In the genomic region with DNA sequence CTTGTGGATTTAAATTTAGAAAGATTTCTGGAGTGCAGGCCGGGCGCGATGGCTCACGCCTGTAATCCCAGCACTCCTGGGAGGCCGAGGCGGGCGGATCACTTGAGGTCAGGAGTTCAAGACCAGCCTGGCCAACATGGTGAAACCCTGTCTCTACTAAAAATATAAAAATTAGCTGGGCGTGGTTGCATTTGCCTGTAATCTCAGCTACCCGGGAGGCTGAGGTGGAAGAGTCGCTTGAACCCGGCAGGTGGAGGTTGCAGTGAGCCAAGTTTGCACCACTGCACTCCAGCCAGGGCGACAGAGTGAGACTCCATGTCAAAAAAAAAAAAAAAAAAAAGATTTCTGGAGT, we compare ENCODE assay signal across 9 cellular contexts. TPM values are rescaled to one million over a fixed set of nuclear protein-coding genes. Genes with fewer than 3 reads are reported as not detected.
DNase-seq lines count a peak whose midpoint lies in the region; ATAC-seq and TF ChIP-seq lines count a peak whose summit lies in the region.
"Not testable (repeated sequence)": the region's sequence is repeated elsewhere in the genome, so short reads cannot be mapped to it uniquely, and the experiment has no call there.
"Had no signal": no experiment of that assay in that cellular context is flagged by ENCODE, and none has a peak within 500 bp of the region (broad histone marks: within the 10 kb centered on the region; RNA-seq: fewer than 3 reads in every experiment).

No MANE protein-coding gene starts in this region.

- H3K79me2 ChIP-seq in SU-DHL-6 (ENCODE audit: insufficient read depth, low read length): peaks cover 64% of the 10 kb centered on the region

- not testable (repeated sequence) for H3K27me3 Mint-ChIP-seq in activated naive CD8-positive, alpha-beta T cell treated with anti-CD3 and anti-CD28 coated beads, Interleukin-2, amount 10 ng/mL, durations not matched to agents 7 days and 5 days; endothelial cell (ENCODE audit: unreplicated experiment); nephron progenitor cell (ENCODE audit: low read depth, poor library complexity); stimulated activated naive B cell treated with anti-CD40 and anti-IgM and Interleukin-4, amounts not matched to agents 10 μg/mL and 1 μg/mL and 100 μg/mL, for 72 hours

- not testable (repeated sequence) for ATAC-seq in activated naive CD8-positive, alpha-beta T cell treated with anti-CD3 and anti-CD28 coated beads, Interleukin-2, amount 10 ng/mL, durations not matched to agents 7 days and 5 days (ENCODE audit: low read depth); stimulated activated naive B cell treated with anti-CD40 and anti-IgM and Interleukin-4, amounts not matched to agents 10 μg/mL and 1 μg/mL and 100 μg/mL, for 72 hours (replicated peaks)

- H3K27me3 ChIP-seq in BE2C; HL-60 (ENCODE audit: insufficient read depth, poor library complexity, severe bottlenecking); SU-DHL-6 (ENCODE audit: low read length); iPS-20b (ENCODE audit: insufficient read depth, low read length): not testable (repeated sequence)

- not testable (repeated sequence) for H3K4me1 ChIP-seq in BE2C
- H3K4me1 ChIP-seq in iPS-20b (ENCODE audit: insufficient read depth, low read length): peaks cover 16% of the 10 kb centered on the region

- not testable (repeated sequence) for H3F3A ChIP-seq in SU-DHL-6 (ENCODE audit: insufficient read depth)

- peak overlapping the region; percentile 98 for H3K4me3 ChIP-seq in BE2C (ENCODE audit: low read depth, low read length)
- peak overlapping the region; percentile 59 for H3K4me3 ChIP-seq in HL-60 (replicated peaks; ENCODE audit: insufficient read depth, low read length)
- peak overlapping the region; percentile 72 for H3K4me3 ChIP-seq in SU-DHL-6 (ENCODE audit: insufficient read depth, low read length, poor library complexity, severe bottlenecking)
- peak overlapping the region; percentile 99 for H3K4me3 ChIP-seq in iPS-20b (ENCODE audit: low read length)

- H3K9me3 ChIP-seq in BE2C; SU-DHL-6 (ENCODE audit: insufficient read depth, low read length); iPS-20b (ENCODE audit: insufficient read depth, low read depth, low read length): not testable (repeated sequence)

- POLR2A ChIA-PET in activated naive CD8-positive, alpha-beta T cell treated with anti-CD3 and anti-CD28 coated beads, Interleukin-2, amount 10 ng/mL, durations not matched to agents 7 days and 5 days (lab: Charles Lee): interaction anchor here (0.6 to 3.2 kb wide), 4 partner anchors 28 to 678 kb away, joined by 3 to 30 read pairs (median 3); a partner anchor contains a TSS

- H3K4me1 Mint-ChIP-seq in activated naive CD8-positive, alpha-beta T cell treated with anti-CD3 and anti-CD28 coated beads, Interleukin-2, amount 10 ng/mL, durations not matched to agents 7 days and 5 days: peaks cover 46% of the 10 kb centered on the region
- H3K4me1 Mint-ChIP-seq in endothelial cell (ENCODE audit: unreplicated experiment) (peaks cover 33% of the 10 kb centered on the region), nephron progenitor cell (peaks cover 48% of the 10 kb centered on the region)
- peaks cover 34 to 51% of the 10 kb centered on the region in 2 donors for H3K4me1 Mint-ChIP-seq in stimulated activated naive B cell treated with anti-CD40 and anti-IgM and Interleukin-4, amounts not matched to agents 10 μg/mL and 1 μg/mL and 100 μg/mL, for 72 hours

- H4K20me1 ChIP-seq in SU-DHL-6 (ENCODE audit: low read depth, low read length): peaks cover 13% of the 10 kb centered on the region; the same call in 1 of the 2 replicates

- H3K27ac ChIP-seq in HL-60 (replicated peaks): 0 out of 2 replicates have a peak overlapping the region, but pooled peaks have one; percentile 93
- H3K27ac ChIP-seq in SU-DHL-6 (ENCODE audit: low read depth, low read length); iPS-20b (ENCODE audit: low read length): not testable (repeated sequence)

- TF ChIP-seq CTCF in BE2C (IDR thresholded peaks at IDR 0.05; ENCODE audit: low read depth, low read length); HL-60 (IDR thresholded peaks at IDR 0.05; ENCODE audit: insufficient read depth, low read length); SU-DHL-6 (IDR thresholded peaks at IDR 0.05; ENCODE audit: insufficient read depth, low read length, poor library complexity, severe bottlenecking); endothelial cell (IDR thresholded peaks at IDR 0.05; ENCODE audit: unreplicated experiment); nephron progenitor cell (IDR thresholded peaks at IDR 0.05): not testable (repeated sequence)

- peak overlapping the region; percentile 94 for H3K27ac Mint-ChIP-seq in activated naive CD8-positive, alpha-beta T cell treated with anti-CD3 and anti-CD28 coated beads, Interleukin-2, amount 10 ng/mL, durations not matched to agents 7 days and 5 days
- H3K27ac Mint-ChIP-seq in endothelial cell (ENCODE audit: unreplicated experiment): peak overlapping the region; percentile 96
- H3K27ac Mint-ChIP-seq in nephron progenitor cell: peak overlapping the region; percentile 97
- H3K27ac Mint-ChIP-seq in stimulated activated naive B cell treated with anti-CD40 and anti-IgM and Interleukin-4, amounts not matched to agents 10 μg/mL and 1 μg/mL and 100 μg/mL, for 72 hours: peak overlapping the region; percentile 94

- peak overlapping the region; percentile 90 for H3K9ac ChIP-seq in SU-DHL-6 (ENCODE audit: low read length)
- peak overlapping the region; percentile 98; the same call in 1 of the 2 replicates for H3K9ac ChIP-seq in iPS-20b (ENCODE audit: low read depth, low read length)

- DNase-seq in BE2C; HL-60 (ENCODE audit: low read depth in 1 of 2, low spot score in 1 of 2); activated naive CD8-positive, alpha-beta T cell treated with anti-CD3 and anti-CD28 coated beads, Interleukin-2, amount 10 ng/mL, durations not matched to agents 7 days and 5 days; endothelial cell (ENCODE audit: low spot score); nephron progenitor cell; stimulated activated naive B cell treated with anti-CD40 and anti-IgM and Interleukin-4, amounts not matched to agents 10 μg/mL and 1 μg/mL and 100 μg/mL, for 72 hours: not testable (repeated sequence)

- peaks cover 12% of the 10 kb centered on the region for H3K36me3 Mint-ChIP-seq in activated naive CD8-positive, alpha-beta T cell treated with anti-CD3 and anti-CD28 coated beads, Interleukin-2, amount 10 ng/mL, durations not matched to agents 7 days and 5 days
- H3K36me3 Mint-ChIP-seq in endothelial cell (ENCODE audit: low read depth, unreplicated experiment): not testable (repeated sequence)
- peaks cover 11% of the 10 kb centered on the region for H3K36me3 Mint-ChIP-seq in nephron progenitor cell (ENCODE audit: low read depth)
- peaks cover 12 to 21% of the 10 kb centered on the region in 2 donors for H3K36me3 Mint-ChIP-seq in stimulated activated naive B cell treated with anti-CD40 and anti-IgM and Interleukin-4, amounts not matched to agents 10 μg/mL and 1 μg/mL and 100 μg/mL, for 72 hours

- H2AFZ ChIP-seq in SU-DHL-6 (ENCODE audit: low read depth, low read length, severe bottlenecking): not testable (repeated sequence)

- not testable (repeated sequence) for H3K9me2 ChIP-seq in SU-DHL-6 (replicated peaks; ENCODE audit: insufficient read depth, low read length)

- H3K36me3 ChIP-seq in BE2C: peaks cover 16% of the 10 kb centered on the region; the same call in 1 of the 2 replicates
- not testable (repeated sequence) for H3K36me3 ChIP-seq in SU-DHL-6 (ENCODE audit: low read length)
- peaks cover 12% of the 10 kb centered on the region for H3K36me3 ChIP-seq in iPS-20b (ENCODE audit: insufficient read depth, low read depth, low read length)

- H3K9me3 Mint-ChIP-seq in activated naive CD8-positive, alpha-beta T cell treated with anti-CD3 and anti-CD28 coated beads, Interleukin-2, amount 10 ng/mL, durations not matched to agents 7 days and 5 days; endothelial cell (ENCODE audit: unreplicated experiment); nephron progenitor cell; stimulated activated naive B cell treated with anti-CD40 and anti-IgM and Interleukin-4, amounts not matched to agents 10 μg/mL and 1 μg/mL and 100 μg/mL, for 72 hours: not testable (repeated sequence)

- peak overlapping the region; percentile 97 for H3K4me3 Mint-ChIP-seq in activated naive CD8-positive, alpha-beta T cell treated with anti-CD3 and anti-CD28 coated beads, Interleukin-2, amount 10 ng/mL, durations not matched to agents 7 days and 5 days
- H3K4me3 Mint-ChIP-seq in endothelial cell (ENCODE audit: unreplicated experiment) (peak overlapping the region; percentile 97), nephron progenitor cell (peak overlapping the region; percentile 95)
- peak overlapping the region; percentile 92 to 93 for H3K4me3 Mint-ChIP-seq in stimulated activated naive B cell treated with anti-CD40 and anti-IgM and Interleukin-4, amounts not matched to agents 10 μg/mL and 1 μg/mL and 100 μg/mL, for 72 hours

- H3K4me2 ChIP-seq in SU-DHL-6 (ENCODE audit: low read depth, low read length, poor library complexity, severe bottlenecking): peak overlapping the region; percentile 92

RNA-seq across cellular contexts. Expression of a gene that starts 1.5 kb away (rescaled TPM):
- polyA plus RNA-seq in BE2C (2012; ENCODE audit: insufficient read depth, insufficient read length, low read depth): 143 TPM
- 10 to 100 TPM; 49.3 to 51.5 TPM for total RNA-seq in activated naive CD8-positive, alpha-beta T cell treated with anti-CD3 and anti-CD28 coated beads, Interleukin-2, amount 10 ng/mL, durations not matched to agents 7 days and 5 days
- 62.2 TPM for total RNA-seq in endothelial cell (ENCODE audit: unreplicated experiment)

RNA-seq across cellular contexts. Expression of a gene that starts 17.8 kb away (rescaled TPM):
- polyA plus RNA-seq in BE2C (2012; ENCODE audit: insufficient read depth, insufficient read length, low read depth): 0.59 TPM
- 1 to 10 TPM; 1.0 to 1.1 TPM for total RNA-seq in activated naive CD8-positive, alpha-beta T cell treated with anti-CD3 and anti-CD28 coated beads, Interleukin-2, amount 10 ng/mL, durations not matched to agents 7 days and 5 days
- total RNA-seq in endothelial cell (ENCODE audit: unreplicated experiment): 0.18 TPM
- total RNA-seq: left ventricle myocardium superior had no signal
